Comparison of ENCODE assay signal across 11 cellular contexts in the genomic region with DNA sequence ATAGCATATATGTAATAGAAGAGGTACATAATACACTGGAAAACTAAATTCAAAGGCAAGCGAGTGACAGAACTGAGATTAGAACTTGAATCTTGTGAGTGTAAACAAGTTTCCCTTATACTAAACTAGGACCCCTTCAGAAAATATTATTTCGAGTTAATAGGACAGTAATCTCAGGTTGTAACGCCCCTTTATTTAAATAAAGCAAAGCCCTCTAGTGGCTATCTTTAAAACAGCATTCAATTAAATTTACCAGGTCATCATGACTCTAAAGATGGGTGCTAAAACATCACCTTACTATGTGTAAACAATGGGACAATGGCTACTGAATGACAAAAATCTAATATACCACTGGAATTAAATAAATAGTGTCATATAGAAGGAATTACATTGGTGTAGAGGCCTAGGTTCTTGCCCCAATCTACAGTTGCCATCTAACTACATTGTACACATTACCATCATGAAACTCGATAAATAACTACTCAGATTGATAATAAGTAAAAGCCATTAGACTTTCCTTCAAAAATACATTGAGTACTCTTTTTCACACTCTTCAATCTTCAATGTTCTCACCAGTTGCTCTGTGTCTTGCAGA.
DNase-seq lines count a peak whose midpoint lies in the region; ATAC-seq and TF ChIP-seq lines count a peak whose summit lies in the region.
"Had no signal": no experiment of that assay in that cellular context is flagged by ENCODE, and none has a peak within 500 bp of the region (broad histone marks: within the 10 kb centered on the region; RNA-seq: fewer than 3 reads in every experiment).

No MANE protein-coding gene starts in this region.

- TF ChIP-seq POLR2A in gastroesophageal sphincter (IDR thresholded peaks at IDR 0.05): no peak

- DNase-seq in DMS53 treated with DMSO at 0.1 percent for 48 hours (lab: John Stamatoyannopoulos, UW; ENCODE audit: unreplicated experiment): peak; percentile 9
- peak; percentile 31 to 47 for DNase-seq in lung microvascular endothelial cell (ENCODE audit: low read depth in 2 of 2)
- DNase-seq in stimulated activated effector memory CD8-positive, alpha-beta T cell treated with anti-CD3 and anti-CD28 coated beads, Interleukin-12 subunit alpha, Interleukin-12 subunit beta, amount 100 ng/mL, for 72 hours (ENCODE audit: low spot score in 2 of 2): no peak
- no peak for DNase-seq in T-helper 2 cell treated with Interferon-gamma antibody and Interleukin-4, amounts not matched to agents 5 μg/mL and 100 μg/mL, for 36 hours (ENCODE audit: low spot score)
- no peak for DNase-seq in mucosa of gallbladder (ENCODE audit: low spot score)
- DNase-seq: activated naive CD8-positive, alpha-beta T cell treated with anti-CD3 and anti-CD28 coated beads, Interleukin-2, amount 10 ng/mL, durations not matched to agents 7 days and 5 days; spleen had no signal

- TF ChIP-seq CTCF in WI38 (IDR thresholded peaks at IDR 0.05; ENCODE audit: low read depth, low read length): peak; percentile 35; the same call in 1 of the 2 replicates
- peak in 2 of 4 experiments; percentile 33 to 49 for TF ChIP-seq CTCF in gastroesophageal sphincter (IDR thresholded peaks at IDR 0.05)

- no peaks in the 10 kb centered on the region for H3K9me3 ChIP-seq in gastroesophageal sphincter
- H3K9me3 ChIP-seq: spleen had no signal

- no peaks in the 10 kb centered on the region for H3K27me3 ChIP-seq in gastroesophageal sphincter
- H3K27me3 ChIP-seq: spleen had no signal

- ATAC-seq in HG02938 (IDR thresholded peaks at IDR 0.05; ENCODE audit: unreplicated experiment) (peak; percentile 58), gastroesophageal sphincter (no peak)
- ATAC-seq in stimulated activated effector memory CD8-positive, alpha-beta T cell treated with anti-CD3 and anti-CD28 coated beads, Interleukin-12 subunit alpha, Interleukin-12 subunit beta, amount 100 ng/mL, for 72 hours: no peak

- H3K36me3 ChIP-seq in gastroesophageal sphincter: no peaks in the 10 kb centered on the region
- H3K36me3 ChIP-seq: spleen had no signal

- H3K27ac ChIP-seq in gastroesophageal sphincter: no peak overlapping the region
- H3K27ac ChIP-seq: HL-60, spleen had no signal

- no peaks in the 10 kb centered on the region for H3K4me1 Mint-ChIP-seq in stimulated activated effector memory CD8-positive, alpha-beta T cell treated with anti-CD3 and anti-CD28 coated beads, Interleukin-12 subunit alpha, Interleukin-12 subunit beta, amount 100 ng/mL, for 72 hours
- H3K4me1 Mint-ChIP-seq in T-helper 2 cell treated with Interferon-gamma antibody and Interleukin-4, amounts not matched to agents 5 μg/mL and 100 μg/mL, for 36 hours (ENCODE audit: low read depth): no peaks in the 10 kb centered on the region
- H3K4me1 Mint-ChIP-seq: activated naive CD8-positive, alpha-beta T cell treated with anti-CD3 and anti-CD28 coated beads, Interleukin-2, amount 10 ng/mL, durations not matched to agents 7 days and 5 days had no signal

- no peak for TF ChIP-seq EP300 in gastroesophageal sphincter (IDR thresholded peaks at IDR 0.05)

- no peak overlapping the region for H3K27ac Mint-ChIP-seq in stimulated activated effector memory CD8-positive, alpha-beta T cell treated with anti-CD3 and anti-CD28 coated beads, Interleukin-12 subunit alpha, Interleukin-12 subunit beta, amount 100 ng/mL, for 72 hours
- no peak overlapping the region for H3K27ac Mint-ChIP-seq in T-helper 2 cell treated with Interferon-gamma antibody and Interleukin-4, amounts not matched to agents 5 μg/mL and 100 μg/mL, for 36 hours
- H3K27ac Mint-ChIP-seq: activated naive CD8-positive, alpha-beta T cell treated with anti-CD3 and anti-CD28 coated beads, Interleukin-2, amount 10 ng/mL, durations not matched to agents 7 days and 5 days had no signal

- H3K4me3 ChIP-seq in WI38 (ENCODE audit: low read depth, low read length) (no peak overlapping the region), gastroesophageal sphincter (no peak overlapping the region)
- H3K4me3 ChIP-seq: spleen had no signal

- no peaks in the 10 kb centered on the region for H3K4me1 ChIP-seq in gastroesophageal sphincter
- H3K4me1 ChIP-seq: spleen had no signal

- H3K4me3 Mint-ChIP-seq in stimulated activated effector memory CD8-positive, alpha-beta T cell treated with anti-CD3 and anti-CD28 coated beads, Interleukin-12 subunit alpha, Interleukin-12 subunit beta, amount 100 ng/mL, for 72 hours: no peak overlapping the region
- H3K4me3 Mint-ChIP-seq in T-helper 2 cell treated with Interferon-gamma antibody and Interleukin-4, amounts not matched to agents 5 μg/mL and 100 μg/mL, for 36 hours: no peak overlapping the region
- H3K4me3 Mint-ChIP-seq: activated naive CD8-positive, alpha-beta T cell treated with anti-CD3 and anti-CD28 coated beads, Interleukin-2, amount 10 ng/mL, durations not matched to agents 7 days and 5 days had no signal

- no peaks in the 10 kb centered on the region for H3K27me3 Mint-ChIP-seq in T-helper 2 cell treated with Interferon-gamma antibody and Interleukin-4, amounts not matched to agents 5 μg/mL and 100 μg/mL, for 36 hours (ENCODE audit: low read depth)
- H3K27me3 Mint-ChIP-seq: activated naive CD8-positive, alpha-beta T cell treated with anti-CD3 and anti-CD28 coated beads, Interleukin-2, amount 10 ng/mL, durations not matched to agents 7 days and 5 days had no signal

- H3K36me3 Mint-ChIP-seq in stimulated activated effector memory CD8-positive, alpha-beta T cell treated with anti-CD3 and anti-CD28 coated beads, Interleukin-12 subunit alpha, Interleukin-12 subunit beta, amount 100 ng/mL, for 72 hours: no peaks in the 10 kb centered on the region
- H3K36me3 Mint-ChIP-seq in T-helper 2 cell treated with Interferon-gamma antibody and Interleukin-4, amounts not matched to agents 5 μg/mL and 100 μg/mL, for 36 hours (ENCODE audit: low read depth): no peaks in the 10 kb centered on the region
- H3K36me3 Mint-ChIP-seq: activated naive CD8-positive, alpha-beta T cell treated with anti-CD3 and anti-CD28 coated beads, Interleukin-2, amount 10 ng/mL, durations not matched to agents 7 days and 5 days had no signal

- peaks cover 5% of the 10 kb centered on the region for H3K9me3 Mint-ChIP-seq in stimulated activated effector memory CD8-positive, alpha-beta T cell treated with anti-CD3 and anti-CD28 coated beads, Interleukin-12 subunit alpha, Interleukin-12 subunit beta, amount 100 ng/mL, for 72 hours
- no peaks in the 10 kb centered on the region for H3K9me3 Mint-ChIP-seq in T-helper 2 cell treated with Interferon-gamma antibody and Interleukin-4, amounts not matched to agents 5 μg/mL and 100 μg/mL, for 36 hours
- H3K9me3 Mint-ChIP-seq: activated naive CD8-positive, alpha-beta T cell treated with anti-CD3 and anti-CD28 coated beads, Interleukin-2, amount 10 ng/mL, durations not matched to agents 7 days and 5 days had no signal

- 64 to 68% methylated on average over 4 of the region's 4 CpGs for WGBS in gastroesophageal sphincter (ENCODE audit: low coverage in 1 of 2), 2 donors

Comparison
In these comparisons a context has a peak if more than half of its experiments do, and no peak if none do; other contexts are left out.
1. DNase-seq: peak in DMS53 treated with DMSO at 0.1 percent for 48 hours (single experiment) and lung microvascular endothelial cell (2 of 2); none in stimulated activated effector memory CD8-positive, alpha-beta T cell treated with anti-CD3 and anti-CD28 coated beads, Interleukin-12 subunit alpha, Interleukin-12 subunit beta, amount 100 ng/mL, for 72 hours (0 of 2), T-helper 2 cell treated with Interferon-gamma antibody and Interleukin-4, amounts not matched to agents 5 μg/mL and 100 μg/mL, for 36 hours (single experiment) and mucosa of gallbladder (single experiment).